ENCODE assay signal across 1 cellular context in the genomic region with DNA sequence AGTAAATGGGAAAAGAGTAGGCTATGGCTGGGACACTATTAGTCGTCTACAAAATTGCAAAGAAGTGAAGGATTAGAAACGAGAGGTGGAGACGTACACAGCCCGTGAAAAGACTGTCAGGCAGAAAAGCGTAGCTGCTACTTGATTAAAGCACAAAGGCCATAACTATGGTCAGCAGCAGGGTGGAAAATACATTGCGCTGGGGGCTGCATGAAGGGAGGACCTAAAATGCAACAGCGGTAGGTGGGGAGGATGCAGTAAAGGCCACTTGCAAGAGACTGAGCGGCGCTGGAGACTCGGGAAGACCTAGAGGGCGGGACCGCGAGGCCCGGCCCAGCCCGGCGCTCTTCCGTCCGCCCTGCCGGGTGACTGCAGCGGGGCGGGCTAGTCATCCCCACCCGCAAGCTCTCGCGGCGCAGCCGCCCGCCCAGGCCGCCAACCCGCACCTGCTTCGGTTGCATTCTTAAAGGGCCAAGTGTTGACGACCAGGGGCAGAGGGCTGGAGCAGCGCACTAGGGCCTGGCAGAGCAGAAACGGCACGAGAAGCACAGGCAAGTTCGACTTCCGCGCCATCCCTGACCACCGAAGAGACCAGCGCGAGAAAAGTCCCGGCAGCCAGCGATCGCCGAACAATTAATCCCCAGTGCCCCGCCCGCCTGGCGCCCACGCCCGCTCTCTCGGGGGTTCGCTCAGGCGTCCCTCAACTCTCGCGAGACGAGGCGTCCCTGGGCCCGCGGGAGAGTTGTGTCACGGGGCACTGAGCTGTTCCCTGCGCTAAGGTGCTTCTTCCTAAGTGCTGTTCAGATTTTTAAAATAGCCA.
TF ChIP-seq lines count a peak whose summit lies in the region.

Gene AGA (minus strand): TSS at position 635 of the 820 bp plus-strand sequence. CDS start 62 bp downstream, at position 573.

TF ChIP-seq in HEK293, 187 proteins besides CTCF, POLR2A, EP300 and RAD21 (continued from another document and continues in another):
- TF ChIP-seq INSM2 (tag by site-specific recombination; IDR thresholded peaks at IDR 0.05) (peak; percentile 76), ZBTB17 (tag by site-specific recombination; IDR thresholded peaks at IDR 0.05) (peak; percentile 99), PRDM2 (tag by site-specific recombination; IDR thresholded peaks at IDR 0.05; ENCODE audit: borderline replicate concordance) (no peak), YY1 (tag by site-specific recombination; IDR thresholded peaks at IDR 0.05) (peak; percentile 68; the same call in 1 of the 2 replicates), GLI4 (tag by site-specific recombination; IDR thresholded peaks at IDR 0.05) (no peak), ZNF26 (tag by site-specific recombination; IDR thresholded peaks at IDR 0.05) (no peak), SETDB1 (IDR thresholded peaks at IDR 0.05; ENCODE audit: insufficient read length, low read length) (no peak), ZNF394 (tag by site-specific recombination; IDR thresholded peaks at IDR 0.05; ENCODE audit: borderline replicate concordance) (peak; percentile 95), ZNF157 (tag by site-specific recombination; IDR thresholded peaks at IDR 0.05) (no peak), ZNF10 (tag by site-specific recombination; IDR thresholded peaks at IDR 0.05) (0 out of 2 replicates have a peak, but pooled peaks have one; percentile 17), EGR2 (tag by site-specific recombination; IDR thresholded peaks at IDR 0.05; ENCODE audit: low read depth) (peak; percentile 69), REPIN1 (tag by site-specific recombination; IDR thresholded peaks at IDR 0.05; ENCODE audit: low read depth) (0 out of 2 replicates have a peak, but pooled peaks have one; percentile 45), ZNF596 (tag by site-specific recombination; IDR thresholded peaks at IDR 0.05) (no peak), ZEB2 (tag by site-specific recombination; IDR thresholded peaks at IDR 0.05) (peak; percentile 93), ZBTB20 (tag by site-specific recombination; IDR thresholded peaks at IDR 0.05) (peak; percentile 63), ZIC2 (tag by site-specific recombination; IDR thresholded peaks at IDR 0.05) (no peak), ZSCAN30 (tag by site-specific recombination; IDR thresholded peaks at IDR 0.05) (peak; percentile 90), ZNF571 (tag by site-specific recombination; IDR thresholded peaks at IDR 0.05) (no peak), KLF10 (tag by site-specific recombination; IDR thresholded peaks at IDR 0.05) (peak; percentile 40; the same call in 1 of the 2 replicates), MYNN (tag by site-specific recombination; IDR thresholded peaks at IDR 0.05; ENCODE audit: borderline replicate concordance) (peak; percentile 69; the same call in 1 of the 2 replicates), ZNF654 (tag by site-specific recombination; IDR thresholded peaks at IDR 0.05; ENCODE audit: low read depth) (no peak), ZNF248 (tag by site-specific recombination; IDR thresholded peaks at IDR 0.05) (no peak), ZNF19 (tag by site-specific recombination; IDR thresholded peaks at IDR 0.05; ENCODE audit: low read depth) (no peak), ZBTB21 (tag by site-specific recombination; IDR thresholded peaks at IDR 0.05) (no peak), BCL11B (tag by site-specific recombination; IDR thresholded peaks at IDR 0.05; ENCODE audit: low read depth) (peak; percentile 58; the same call in 1 of the 2 replicates), ZFHX2 (tag by site-specific recombination; conservative IDR thresholded peaks at IDR 0.05) (peak; percentile 78), ZNF561 (tag by site-specific recombination; IDR thresholded peaks at IDR 0.05; ENCODE audit: borderline replicate concordance) (peak; percentile 71; the same call in 1 of the 2 replicates), ZNF169 (tag by site-specific recombination; IDR thresholded peaks at IDR 0.05) (no peak), ZNF548 (tag by site-specific recombination; IDR thresholded peaks at IDR 0.05) (no peak), ZNF266 (tag by site-specific recombination; IDR thresholded peaks at IDR 0.05; ENCODE audit: low read depth) (no peak), KLF1 (tag by site-specific recombination; IDR thresholded peaks at IDR 0.05) (peak; percentile 91), TCF7L2 (IDR thresholded peaks at IDR 0.05; ENCODE audit: borderline replicate concordance, low read depth, low read length) (no peak), ZNF621 (tag by site-specific recombination; IDR thresholded peaks at IDR 0.05) (no peak)
- TF ChIP-seq, protein P1, sequence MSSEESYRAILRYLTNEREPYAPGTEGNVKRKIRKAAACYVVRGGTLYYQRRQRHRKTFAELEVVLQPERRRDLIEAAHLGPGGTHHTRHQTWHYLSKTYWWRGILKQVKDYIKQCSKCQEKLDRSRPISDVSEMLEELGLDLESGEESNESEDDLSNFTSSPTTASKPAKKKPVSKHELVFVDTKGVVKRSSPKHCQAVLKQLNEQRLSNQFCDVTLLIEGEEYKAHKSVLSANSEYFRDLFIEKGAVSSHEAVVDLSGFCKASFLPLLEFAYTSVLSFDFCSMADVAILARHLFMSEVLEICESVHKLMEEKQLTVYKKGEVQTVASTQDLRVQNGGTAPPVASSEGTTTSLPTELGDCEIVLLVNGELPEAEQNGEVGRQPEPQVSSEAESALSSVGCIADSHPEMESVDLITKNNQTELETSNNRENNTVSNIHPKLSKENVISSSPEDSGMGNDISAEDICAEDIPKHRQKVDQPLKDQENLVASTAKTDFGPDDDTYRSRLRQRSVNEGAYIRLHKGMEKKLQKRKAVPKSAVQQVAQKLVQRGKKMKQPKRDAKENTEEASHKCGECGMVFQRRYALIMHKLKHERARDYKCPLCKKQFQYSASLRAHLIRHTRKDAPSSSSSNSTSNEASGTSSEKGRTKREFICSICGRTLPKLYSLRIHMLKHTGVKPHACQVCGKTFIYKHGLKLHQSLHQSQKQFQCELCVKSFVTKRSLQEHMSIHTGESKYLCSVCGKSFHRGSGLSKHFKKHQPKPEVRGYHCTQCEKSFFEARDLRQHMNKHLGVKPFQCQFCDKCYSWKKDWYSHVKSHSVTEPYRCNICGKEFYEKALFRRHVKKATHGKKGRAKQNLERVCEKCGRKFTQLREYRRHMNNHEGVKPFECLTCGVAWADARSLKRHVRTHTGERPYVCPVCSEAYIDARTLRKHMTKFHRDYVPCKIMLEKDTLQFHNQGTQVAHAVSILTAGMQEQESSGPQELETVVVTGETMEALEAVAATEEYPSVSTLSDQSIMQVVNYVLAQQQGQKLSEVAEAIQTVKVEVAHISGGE (tag by site-specific recombination; conservative IDR thresholded peaks at IDR 0.05; ENCODE audit: low read depth): peak; percentile 79
- TF ChIP-seq, protein P2, sequence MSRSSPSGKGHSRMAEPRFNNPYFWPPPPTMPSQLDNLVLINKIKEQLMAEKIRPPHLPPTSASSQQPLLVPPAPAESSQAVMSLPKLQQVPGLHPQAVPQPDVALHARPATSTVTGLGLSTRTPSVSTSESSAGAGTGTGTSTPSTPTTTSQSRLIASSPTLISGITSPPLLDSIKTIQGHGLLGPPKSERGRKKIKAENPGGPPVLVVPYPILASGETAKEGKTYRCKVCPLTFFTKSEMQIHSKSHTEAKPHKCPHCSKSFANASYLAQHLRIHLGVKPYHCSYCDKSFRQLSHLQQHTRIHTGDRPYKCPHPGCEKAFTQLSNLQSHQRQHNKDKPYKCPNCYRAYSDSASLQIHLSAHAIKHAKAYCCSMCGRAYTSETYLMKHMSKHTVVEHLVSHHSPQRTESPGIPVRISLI (tag by site-specific recombination; IDR thresholded peaks at IDR 0.05): no peak
- TF ChIP-seq, protein P3, sequence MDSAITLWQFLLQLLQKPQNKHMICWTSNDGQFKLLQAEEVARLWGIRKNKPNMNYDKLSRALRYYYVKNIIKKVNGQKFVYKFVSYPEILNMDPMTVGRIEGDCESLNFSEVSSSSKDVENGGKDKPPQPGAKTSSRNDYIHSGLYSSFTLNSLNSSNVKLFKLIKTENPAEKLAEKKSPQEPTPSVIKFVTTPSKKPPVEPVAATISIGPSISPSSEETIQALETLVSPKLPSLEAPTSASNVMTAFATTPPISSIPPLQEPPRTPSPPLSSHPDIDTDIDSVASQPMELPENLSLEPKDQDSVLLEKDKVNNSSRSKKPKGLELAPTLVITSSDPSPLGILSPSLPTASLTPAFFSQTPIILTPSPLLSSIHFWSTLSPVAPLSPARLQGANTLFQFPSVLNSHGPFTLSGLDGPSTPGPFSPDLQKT (IDR thresholded peaks at IDR 0.05; ENCODE audit: borderline replicate concordance, low read depth, low read length): no peak
- TF ChIP-seq, protein P4, sequence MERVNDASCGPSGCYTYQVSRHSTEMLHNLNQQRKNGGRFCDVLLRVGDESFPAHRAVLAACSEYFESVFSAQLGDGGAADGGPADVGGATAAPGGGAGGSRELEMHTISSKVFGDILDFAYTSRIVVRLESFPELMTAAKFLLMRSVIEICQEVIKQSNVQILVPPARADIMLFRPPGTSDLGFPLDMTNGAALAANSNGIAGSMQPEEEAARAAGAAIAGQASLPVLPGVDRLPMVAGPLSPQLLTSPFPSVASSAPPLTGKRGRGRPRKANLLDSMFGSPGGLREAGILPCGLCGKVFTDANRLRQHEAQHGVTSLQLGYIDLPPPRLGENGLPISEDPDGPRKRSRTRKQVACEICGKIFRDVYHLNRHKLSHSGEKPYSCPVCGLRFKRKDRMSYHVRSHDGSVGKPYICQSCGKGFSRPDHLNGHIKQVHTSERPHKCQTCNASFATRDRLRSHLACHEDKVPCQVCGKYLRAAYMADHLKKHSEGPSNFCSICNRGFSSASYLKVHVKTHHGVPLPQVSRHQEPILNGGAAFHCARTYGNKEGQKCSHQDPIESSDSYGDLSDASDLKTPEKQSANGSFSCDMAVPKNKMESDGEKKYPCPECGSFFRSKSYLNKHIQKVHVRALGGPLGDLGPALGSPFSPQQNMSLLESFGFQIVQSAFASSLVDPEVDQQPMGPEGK (tag by site-specific recombination; IDR thresholded peaks at IDR 0.05): peak; percentile 90
